In genomic region chr17:58284613-58285421, GRCh38 we compare ENCODE assay signal across 2 cellular contexts.
TF ChIP-seq lines count a peak whose summit lies in the region.

No MANE protein-coding gene starts in this region.

TF ChIP-seq in GM23338, 12 proteins besides CTCF, POLR2A, EP300 and RAD21:
- no peak for TF ChIP-seq POLR2AphosphoS5 (IDR thresholded peaks at IDR 0.05; ENCODE audit: low read depth)
- TF ChIP-seq EZH2 (IDR thresholded peaks at IDR 0.05; ENCODE audit: low read depth, unreplicated experiment), result no peak
- no peak for TF ChIP-seq ZNF462 (CRISPR knock-in tag; IDR thresholded peaks at IDR 0.05)
- no peak for TF ChIP-seq NANOG (IDR thresholded peaks at IDR 0.05; ENCODE audit: borderline replicate concordance)
- no peak for TF ChIP-seq ZNF114 (CRISPR knock-in tag; IDR thresholded peaks at IDR 0.05)
- no peak for TF ChIP-seq ZNF331 (CRISPR knock-in tag; IDR thresholded peaks at IDR 0.05; ENCODE audit: low read depth)
- TF ChIP-seq STAT1 (IDR thresholded peaks at IDR 0.05; ENCODE audit: unreplicated experiment), result no peak
- TF ChIP-seq EZH2phosphoT487 (IDR thresholded peaks at IDR 0.05; ENCODE audit: unreplicated experiment), result no peak

TF ChIP-seq in K562, 482 proteins besides CTCF, POLR2A, EP300 and RAD21:
- TF ChIP-seq SMAD4 (CRISPR knock-in tag; conservative IDR thresholded peaks at IDR 0.05), result 0 out of 2 replicates have a peak, but pooled peaks have one; percentile 17
- peak; percentile 65; the same call in 1 of the 2 replicates for TF ChIP-seq ZSCAN32 (CRISPR knock-in tag; IDR thresholded peaks at IDR 0.05)
- peak; percentile 86 for TF ChIP-seq ATF4 (CRISPR knock-in tag; IDR thresholded peaks at IDR 0.05)
- no peak for TF ChIP-seq CHD1 (IDR thresholded peaks at IDR 0.05; ENCODE audit: low read length)
- TF ChIP-seq ATF2 (CRISPR knock-in tag; IDR thresholded peaks at IDR 0.05), result no peak
- no peak for TF ChIP-seq IFI16 (CRISPR knock-in tag; IDR thresholded peaks at IDR 0.05)
- peak; percentile 59; the same call in 1 of the 2 replicates for TF ChIP-seq IRF9 (tag; IDR thresholded peaks at IDR 0.05)
- TF ChIP-seq CEBPG (CRISPR knock-in tag; IDR thresholded peaks at IDR 0.05), result peak; percentile 63; the same call in 1 of the 2 replicates
- TF ChIP-seq CEBPG (tag; conservative IDR thresholded peaks at IDR 0.05 in 1 of 2, IDR thresholded peaks at IDR 0.05 in 1 of 2), result peak; percentile 90 to 95
- TF ChIP-seq ZNF398 (CRISPR knock-in tag; IDR thresholded peaks at IDR 0.05), result no peak
- TF ChIP-seq ARID1B (IDR thresholded peaks at IDR 0.05), result no peak
- TF ChIP-seq CEBPB (tag; IDR thresholded peaks at IDR 0.05), result peak; percentile 86
- TF ChIP-seq SP2 (IDR thresholded peaks at IDR 0.05; ENCODE audit: extremely low read depth, low read depth, low read length, poor library complexity, severe bottlenecking), result no peak
- peak; percentile 49; the same call in 1 of the 2 replicates for TF ChIP-seq JUND (IDR thresholded peaks at IDR 0.05; ENCODE audit: borderline replicate concordance, low read depth, low read length)
- TF ChIP-seq JUND (tag; IDR thresholded peaks at IDR 0.05; ENCODE audit: borderline replicate concordance, low read depth, low read length), result no peak
- TF ChIP-seq BACH1 (tag; IDR thresholded peaks at IDR 0.05), result no peak
- TF ChIP-seq ATF3 (IDR thresholded peaks at IDR 0.05), result peak; percentile 94
- TF ChIP-seq ATF3 (CRISPR knock-in tag; conservative IDR thresholded peaks at IDR 0.05), result no peak
